Comparison of ENCODE assay signal across 14 cellular contexts in the genomic region with DNA sequence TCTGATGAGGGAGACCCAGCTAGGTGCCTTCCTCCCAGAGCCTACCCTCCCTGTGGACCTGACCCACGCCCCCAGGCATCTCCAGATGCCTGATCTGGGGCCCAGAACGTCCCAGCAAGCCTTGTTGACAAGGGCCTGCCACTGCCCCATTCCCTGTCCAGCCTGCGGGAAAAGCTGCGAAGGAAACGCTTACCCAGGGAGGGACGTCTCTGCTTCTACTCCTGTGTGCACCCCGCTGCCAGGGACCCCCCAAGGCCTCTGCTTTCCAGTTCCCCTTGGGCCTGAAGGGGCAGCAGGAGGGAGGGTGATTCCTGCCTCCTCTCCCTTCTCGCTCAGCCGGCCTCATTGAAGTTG. TPM values are rescaled to one million over a fixed set of nuclear protein-coding genes. Genes with fewer than 3 reads are reported as not detected.
DNase-seq lines count a peak whose midpoint lies in the region; ATAC-seq and TF ChIP-seq lines count a peak whose summit lies in the region.
"Had no signal": no experiment of that assay in that cellular context is flagged by ENCODE, and none has a peak within 500 bp of the region (broad histone marks: within the 10 kb centered on the region; RNA-seq: fewer than 3 reads in every experiment).

No MANE protein-coding gene starts in this region.

- H3K18ac ChIP-seq in H9 (ENCODE audit: insufficient read length, low read depth, low read length): no peak overlapping the region

- H3K4me2 ChIP-seq in H9 (ENCODE audit: insufficient read depth, insufficient read length, low read length): peak overlapping the region; percentile 3

- H3T11ph ChIP-seq in H9 (ENCODE audit: low read length): no peak overlapping the region

- no peaks in the 10 kb centered on the region for H3K79me1 ChIP-seq in H9 (ENCODE audit: insufficient read depth, low read depth, low read length, poor library complexity, severe bottlenecking)

- no peak overlapping the region for H3K4ac ChIP-seq in H9 (ENCODE audit: low read depth, low read length)

- no peak overlapping the region for H4K8ac ChIP-seq in H9 (replicated peaks; ENCODE audit: insufficient read length, low read depth, low read length)

- peak; percentile 12 for ATAC-seq in left colon
- peak; percentile 29 for ATAC-seq in sciatic nerve
- no peak for ATAC-seq in GM21576 (IDR thresholded peaks at IDR 0.05; ENCODE audit: unreplicated experiment)
- ATAC-seq: naive thymus-derived CD4-positive, alpha-beta T cell; T-cell had no signal

- no peak overlapping the region for H2BK20ac ChIP-seq in H9 (ENCODE audit: low read depth, low read length, poor library complexity, severe bottlenecking)

- no peaks in the 10 kb centered on the region; a peak in 1 of 5 replicates for H3K9me3 Mint-ChIP-seq in H9
- H3K9me3 Mint-ChIP-seq in chondrocyte (ENCODE audit: low read depth): no peaks in the 10 kb centered on the region
- H3K9me3 Mint-ChIP-seq: activated naive CD8-positive, alpha-beta T cell treated with anti-CD3 and anti-CD28 coated beads for 36 hours; naive thymus-derived CD4-positive, alpha-beta T cell; T-cell had no signal

- no peak overlapping the region for H2BK15ac ChIP-seq in H9 (ENCODE audit: low read depth, low read length)

- TF ChIP-seq CTCF in H9 (conservative IDR thresholded peaks at IDR 0.05) (no peak), chondrocyte (IDR thresholded peaks at IDR 0.05) (no peak)

- no peaks in the 10 kb centered on the region for H3K23me2 ChIP-seq in H9 (ENCODE audit: insufficient read length, low read depth, low read length, poor library complexity, severe bottlenecking)

- no peak overlapping the region for H3K9ac ChIP-seq in H9 (ENCODE audit: extremely low read depth, insufficient read length, low read length)

- H3K79me2 ChIP-seq in H9 (ENCODE audit: insufficient read depth, low read length): no peaks in the 10 kb centered on the region

- H3K36me3 Mint-ChIP-seq in H9 (ENCODE audit: insufficient read depth in 1 of 3, low read depth in 3 of 3) (no peaks in the 10 kb centered on the region), chondrocyte (ENCODE audit: low read depth) (no peaks in the 10 kb centered on the region)
- H3K36me3 Mint-ChIP-seq: activated naive CD8-positive, alpha-beta T cell treated with anti-CD3 and anti-CD28 coated beads for 36 hours; naive thymus-derived CD4-positive, alpha-beta T cell; T-cell had no signal

- H3K4me3 Mint-ChIP-seq in H9: peak overlapping the region in 1 of 2 experiments; percentile 63; a peak in 3 of 5 replicates
- H3K4me3 Mint-ChIP-seq in chondrocyte (ENCODE audit: unreplicated experiment): no peak overlapping the region
- H3K4me3 Mint-ChIP-seq: activated naive CD8-positive, alpha-beta T cell treated with anti-CD3 and anti-CD28 coated beads for 36 hours; naive thymus-derived CD4-positive, alpha-beta T cell; T-cell had no signal

- no peaks in the 10 kb centered on the region for H3K27me3 ChIP-seq in H9 (ENCODE audit: insufficient read depth, low read length)
- H3K27me3 ChIP-seq: testis had no signal

- no peak overlapping the region for H2BK5ac ChIP-seq in H9 (ENCODE audit: insufficient read length, low read length)

- no CpG with 5 or more reads among the region's 9 CpGs for WGBS in H9 (ENCODE audit: extremely low coverage, insufficient read length, low lambda C conversion rate)

- H3K4me1 Mint-ChIP-seq in H9 (peaks cover 10 to 17% of the 10 kb centered on the region in 2 experiments), chondrocyte (ENCODE audit: low read depth) (peaks cover 9% of the 10 kb centered on the region)
- H3K4me1 Mint-ChIP-seq: activated naive CD8-positive, alpha-beta T cell treated with anti-CD3 and anti-CD28 coated beads for 36 hours had no signal

- no peaks in the 10 kb centered on the region; the same call in 1 of the 2 replicates for H3K4me1 ChIP-seq in H9 (ENCODE audit: insufficient read depth, low read length)

- no peak overlapping the region for H3K14ac ChIP-seq in H9 (ENCODE audit: insufficient read depth, low read length)

- no peak overlapping the region for H3K27ac ChIP-seq in H9 (ENCODE audit: insufficient read length, low read depth, low read length)
- H3K27ac ChIP-seq: testis had no signal

- no peaks in the 10 kb centered on the region for H4K20me1 ChIP-seq in H9 (ENCODE audit: control insufficient read depth, insufficient read depth, insufficient read length)

- H3K9me3 ChIP-seq in H9 (ENCODE audit: control insufficient read depth, low read depth, low read length): no peaks in the 10 kb centered on the region
- H3K9me3 ChIP-seq: testis had no signal

- H3K27ac Mint-ChIP-seq in H9: peak overlapping the region in 2 of 3 experiments; percentile 56 to 78; a peak in 3 of 7 replicates
- H3K27ac Mint-ChIP-seq in chondrocyte (ENCODE audit: unreplicated experiment): no peak overlapping the region
- H3K27ac Mint-ChIP-seq: activated naive CD8-positive, alpha-beta T cell treated with anti-CD3 and anti-CD28 coated beads for 36 hours; T-cell had no signal

- intact Hi-C loops in left colon (cut with DNase I, micrococcal nuclease): no loop called here
- intact Hi-C loops in sciatic nerve (cut with DNase I): no loop called here

- H4K91ac ChIP-seq in H9 (ENCODE audit: insufficient read length, low read depth, low read length): no peak overlapping the region

- H2BK12ac ChIP-seq in H9 (ENCODE audit: insufficient read length, low read depth, low read length): no peak overlapping the region

- H3K27me3 Mint-ChIP-seq in H9 (ENCODE audit: low read depth) (peaks cover 5% of the 10 kb centered on the region), chondrocyte (ENCODE audit: low read depth) (no peaks in the 10 kb centered on the region)
- H3K27me3 Mint-ChIP-seq: activated naive CD8-positive, alpha-beta T cell treated with anti-CD3 and anti-CD28 coated beads for 36 hours; T-cell had no signal

- no peak overlapping the region for H3K23ac ChIP-seq in H9 (ENCODE audit: insufficient read length, low read depth, low read length)

- no peak overlapping the region for H2AFZ ChIP-seq in H9 (ENCODE audit: low read length)

- no peak overlapping the region for H3K56ac ChIP-seq in H9 (ENCODE audit: insufficient read length, low read depth, low read length)

- no peak overlapping the region for H4K5ac ChIP-seq in H9 (ENCODE audit: insufficient read length, low read depth, low read length)

- H2AK5ac ChIP-seq in H9 (ENCODE audit: insufficient read length, low read length): no peak overlapping the region

- peak; percentile 43 for DNase-seq in H9
- DNase-seq in chondrocyte (ENCODE audit: low spot score): peak; percentile 67
- no peak for DNase-seq in left colon
- DNase-seq in sciatic nerve (ENCODE audit: low spot score): peak; percentile 50
- DNase-seq in stimulated activated CD4-positive, alpha-beta T cell treated with anti-CD3 and anti-CD28 coated beads, Interleukin-2, amount 100 ng/mL, for 48 hours: no peak
- no peak for DNase-seq in HT-29 (ENCODE audit: low spot score)
- DNase-seq in iPS-NIHi11 (ENCODE audit: low spot score): no peak
- DNase-seq: activated CD4-positive, alpha-beta T cell treated with anti-CD3 and anti-CD28 coated beads for 1 hour; activated naive CD8-positive, alpha-beta T cell treated with anti-CD3 and anti-CD28 coated beads for 36 hours; naive thymus-derived CD4-positive, alpha-beta T cell; NCI-H1417 treated with DMSO at 0.1 percent for 48 hours; T-cell had no signal

- no peak overlapping the region for H2BK120ac ChIP-seq in H9 (ENCODE audit: low read depth, low read length, poor library complexity, severe bottlenecking)

RNA-seq across cellular contexts. Expression of a gene that starts 11.6 kb away (rescaled TPM):
- total RNA-seq in H9 (2021) (100 and 101 TPM in 2 replicates), chondrocyte (125 to 139 TPM (median 126 TPM) in 3 replicates), left colon (100 to 1,000 TPM; 235 to 251 TPM), sciatic nerve (121 TPM)
- 78.4 and 99.0 TPM in 2 replicates for total RNA-seq in HT-29 (2014; rRNA removed; shearing (Covaris generic))

Comparison
In these comparisons a context has a peak if more than half of its experiments do, and no peak if none do; other contexts are left out.
1. DNase-seq: peak in H9 (single experiment), chondrocyte (single experiment) and sciatic nerve (single experiment); none in left colon (0 of 2), stimulated activated CD4-positive, alpha-beta T cell treated with anti-CD3 and anti-CD28 coated beads, Interleukin-2, amount 100 ng/mL, for 48 hours (0 of 2), HT-29 (single experiment) and iPS-NIHi11 (single experiment).